Comparison of ENCODE assay signal across 23 cellular contexts in genomic region chr10:61870521-61870895, GRCh38.
"Had no signal": no experiment of that assay in that cellular context is flagged by ENCODE, and none has a peak within 500 bp of the region (broad histone marks: within the 10 kb centered on the region; RNA-seq: fewer than 3 reads in every experiment).

No MANE protein-coding gene starts in this region.

- H3K79me2 ChIP-seq: parathyroid adenoma had no signal

- H2AFZ ChIP-seq: parathyroid adenoma had no signal

- H3K9me3 ChIP-seq: gastroesophageal sphincter, heart left ventricle, left ventricle myocardium inferior, mucosa of descending colon, suprapubic skin had no signal

- H3K4me1 Mint-ChIP-seq: central memory CD8-positive, alpha-beta T cell had no signal

- H3K4me3 ChIP-seq: coronary artery, gastroesophageal sphincter, left ventricle myocardium inferior, mucosa of descending colon, suprapubic skin had no signal

- H3K4me1 ChIP-seq: parathyroid adenoma had no signal

- ATAC-seq: activated T-cell treated with anti-CD3 and anti-CD28 coated beads, Interleukin-2, amount 50 U/mL, for 4 hours; gastroesophageal sphincter; heart left ventricle; naive thymus-derived CD4-positive, alpha-beta T cell had no signal

- H3K36me3 Mint-ChIP-seq: immature natural killer cell; naive thymus-derived CD4-positive, alpha-beta T cell had no signal

- H3K27ac ChIP-seq: coronary artery, left ventricle myocardium inferior, parathyroid adenoma, suprapubic skin had no signal

- H3K9me3 Mint-ChIP-seq: activated CD4-positive, alpha-beta T cell treated with anti-CD3 and anti-CD28 coated beads, Interleukin-2, amount 10 ng/mL, durations not matched to agents 24 days and 14 days; activated naive CD4-positive, alpha-beta T cell treated with anti-CD3 and anti-CD28 coated beads for 36 hours; activated T-cell treated with anti-CD3 and anti-CD28 coated beads, Interleukin-2, amount 50 U/mL, for 4 hours; central memory CD8-positive, alpha-beta T cell; immature natural killer cell; naive thymus-derived CD4-positive, alpha-beta T cell; stimulated activated naive CD8-positive, alpha-beta T cell treated with anti-CD3 and anti-CD28 coated beads, Interleukin-15, Interleukin-2, amounts not matched to agents 100 ng/mL and 50 ng/mL, for 24 hours; T-helper 2 cell treated with Interferon-gamma antibody and Interleukin-4, amounts not matched to agents 5 μg/mL and 100 μg/mL, for 36 hours; type B pancreatic cell had no signal

- DNase-seq: activated CD4-positive, alpha-beta T cell treated with anti-CD3 and anti-CD28 coated beads, Interleukin-2, amount 10 ng/mL, durations not matched to agents 24 days and 14 days; activated CD4-positive, CD25-positive, alpha-beta regulatory T cell; activated CD8-positive, alpha-beta memory T cell treated with anti-CD3 and anti-CD28 coated beads, Interleukin-2, amount 50 U/mL, for 4 hours; activated naive CD4-positive, alpha-beta T cell treated with anti-CD3 and anti-CD28 coated beads for 36 hours; activated T-cell treated with anti-CD3 and anti-CD28 coated beads, Interleukin-2, amount 50 U/mL, for 4 hours; anterior cingulate cortex; erythroblast; heart left ventricle; immature natural killer cell; kidney glomerular epithelial cell; left ventricle myocardium inferior; mammary epithelial cell; mucosa of descending colon; naive thymus-derived CD4-positive, alpha-beta T cell; stimulated activated CD4-positive, alpha-beta T cell treated with anti-CD3 and anti-CD28 coated beads, Interleukin-2, amount 100 ng/mL, for 24 hours had no signal

- H3K9ac ChIP-seq: parathyroid adenoma had no signal

- H3K27ac Mint-ChIP-seq: activated CD4-positive, alpha-beta T cell treated with anti-CD3 and anti-CD28 coated beads, Interleukin-2, amount 10 ng/mL, durations not matched to agents 24 days and 14 days; activated naive CD4-positive, alpha-beta T cell treated with anti-CD3 and anti-CD28 coated beads for 36 hours; naive thymus-derived CD4-positive, alpha-beta T cell; stimulated activated naive CD8-positive, alpha-beta T cell treated with anti-CD3 and anti-CD28 coated beads, Interleukin-15, Interleukin-2, amounts not matched to agents 100 ng/mL and 50 ng/mL, for 24 hours; T-helper 2 cell treated with Interferon-gamma antibody and Interleukin-4, amounts not matched to agents 5 μg/mL and 100 μg/mL, for 36 hours had no signal

- H3K27me3 ChIP-seq: gastroesophageal sphincter, heart left ventricle, suprapubic skin had no signal

- H3K36me3 ChIP-seq: gastroesophageal sphincter, heart left ventricle, left ventricle myocardium inferior, suprapubic skin had no signal

- H3K27me3 Mint-ChIP-seq: type B pancreatic cell had no signal

- H3K4me3 Mint-ChIP-seq: activated CD4-positive, alpha-beta T cell treated with anti-CD3 and anti-CD28 coated beads, Interleukin-2, amount 10 ng/mL, durations not matched to agents 24 days and 14 days; activated naive CD4-positive, alpha-beta T cell treated with anti-CD3 and anti-CD28 coated beads for 36 hours; activated T-cell treated with anti-CD3 and anti-CD28 coated beads, Interleukin-2, amount 50 U/mL, for 4 hours; central memory CD8-positive, alpha-beta T cell; immature natural killer cell; naive thymus-derived CD4-positive, alpha-beta T cell; stimulated activated naive CD8-positive, alpha-beta T cell treated with anti-CD3 and anti-CD28 coated beads, Interleukin-15, Interleukin-2, amounts not matched to agents 100 ng/mL and 50 ng/mL, for 24 hours; T-helper 2 cell treated with Interferon-gamma antibody and Interleukin-4, amounts not matched to agents 5 μg/mL and 100 μg/mL, for 36 hours; type B pancreatic cell had no signal
